ENCODE assay signal across 25 cellular contexts in the genomic region with DNA sequence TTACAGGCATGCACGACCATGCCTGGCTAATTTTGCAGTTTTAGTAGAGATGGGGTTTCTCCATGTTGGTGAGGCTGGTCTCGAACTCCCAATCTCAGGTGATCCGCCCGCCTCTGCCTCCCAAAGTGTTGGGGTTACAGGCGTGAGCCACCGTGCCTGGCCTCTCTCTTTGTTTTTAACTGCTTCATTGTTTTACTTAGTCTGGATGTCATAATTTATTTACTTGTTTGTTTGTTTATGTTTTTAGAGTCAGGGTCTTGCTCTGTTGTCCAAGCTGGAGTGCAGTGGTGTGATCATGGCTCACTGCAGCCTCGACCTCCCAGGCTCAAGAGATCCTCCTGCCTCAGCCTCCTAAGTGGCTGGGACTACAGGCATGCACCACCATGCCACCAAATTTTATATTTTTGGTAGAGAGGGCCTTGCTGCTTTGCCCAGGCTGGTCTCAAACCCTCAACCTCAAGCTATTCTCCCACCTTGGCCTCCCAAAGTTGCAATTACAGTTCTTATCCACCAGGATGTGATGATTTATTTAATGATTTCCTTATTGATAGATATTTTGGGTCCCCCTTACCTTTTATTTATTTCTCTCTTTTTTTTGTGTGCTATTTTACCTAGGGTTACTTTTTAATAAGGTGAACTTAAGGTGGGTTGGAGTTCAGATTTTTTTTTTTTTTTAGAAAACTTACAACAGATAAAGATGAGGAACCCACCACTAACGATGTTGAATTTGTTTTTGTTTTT. TPM values are rescaled to one million over a fixed set of nuclear protein-coding genes. Genes with fewer than 3 reads are reported as not detected.
DNase-seq lines count a peak whose midpoint lies in the region; ATAC-seq, FAIRE-seq and TF ChIP-seq lines count a peak whose summit lies in the region.
"Had no signal": no experiment of that assay in that cellular context is flagged by ENCODE, and none has a peak within 500 bp of the region (broad histone marks: within the 10 kb centered on the region; RNA-seq: fewer than 3 reads in every experiment).

No MANE protein-coding gene starts in this region.

- H3K27ac Mint-ChIP-seq in CD4-positive, alpha-beta memory T cell = peak overlapping the region in 1 of 7 donors; percentile 52
- H3K27ac Mint-ChIP-seq: B cell had no signal

- no peaks in the 10 kb centered on the region for H4K20me1 ChIP-seq in BLaER1 treated with 17β-estradiol and CSF1 and Interleukin-3, amounts not matched to agents 10 nM and 100 nM
- H4K20me1 ChIP-seq in H1 (replicated peaks in 1 of 2; ENCODE audit: control insufficient read depth in 1 of 2, insufficient read depth in 2 of 2, low read length in 2 of 2) = no peaks in the 10 kb centered on the region

- no peak for TF ChIP-seq RAD21 in H1 (IDR thresholded peaks at IDR 0.05 in 1 of 2, conservative IDR thresholded peaks at IDR 0.05 in 1 of 2; ENCODE audit: low read depth in 2 of 2, low read length in 2 of 2)

- H3K9me3 Mint-ChIP-seq in CD4-positive, alpha-beta memory T cell = no peaks in the 10 kb centered on the region
- H3K9me3 Mint-ChIP-seq: activated CD4-positive, alpha-beta T cell treated with anti-CD3 and anti-CD28 coated beads, Interleukin-2, amount 10 ng/mL, durations not matched to agents 24 days and 14 days; activated T-cell treated with anti-CD3 and anti-CD28 coated beads, Interleukin-2, amount 50 U/mL, for 4 hours had no signal

- H3K56ac ChIP-seq in H1 (replicated peaks; ENCODE audit: insufficient read length, low read depth, low read length) = no peak overlapping the region

- TF ChIP-seq CTCF in H1 (IDR thresholded peaks at IDR 0.05; ENCODE audit: control extremely low read depth in 1 of 3, insufficient read depth in 1 of 3, low read depth in 1 of 3, low read length in 3 of 3) (peak in 1 of 3 experiments; percentile 4; a peak in 1 of 4 replicates), coronary artery (IDR thresholded peaks at IDR 0.05) (no peak)

- POLR2A ChIA-PET in H1 (lab: Charles Lee; ENCODE audit: partially characterized antibody) = interaction anchor here (0.8 to 2.0 kb wide), 7 partner anchors 11 to 97 kb away, joined by 3 to 6 read pairs (median 4); a partner anchor contains a TSS
- POLR2A ChIA-PET in CD4-positive, alpha-beta memory T cell (lab: Charles Lee; ENCODE audit: partially characterized antibody) = no interaction called here

- H3K9ac ChIP-seq in BLaER1 treated with 17β-estradiol and CSF1 and Interleukin-3, amounts not matched to agents 10 nM and 100 nM = 0 out of 22 replicates have a peak overlapping the region, but pooled peaks of 1 of the 11 experiments have one; percentile 30
- H3K9ac ChIP-seq in HUES6 (ENCODE audit: low read length) (no peak overlapping the region), H1 (replicated peaks in 1 of 4; ENCODE audit: extremely low read depth in 1 of 4, low read depth in 3 of 4, low read length in 3 of 4) (no peak overlapping the region), mesenchymal stem cell (ENCODE audit: low read length) (no peak overlapping the region)

- no peak overlapping the region for H3K4me3 Mint-ChIP-seq in CD4-positive, alpha-beta memory T cell
- H3K4me3 Mint-ChIP-seq: activated CD4-positive, alpha-beta T cell treated with anti-CD3 and anti-CD28 coated beads, Interleukin-2, amount 10 ng/mL, durations not matched to agents 24 days and 14 days; activated T-cell treated with anti-CD3 and anti-CD28 coated beads, Interleukin-2, amount 50 U/mL, for 4 hours; B cell had no signal

- DNase-seq in H1 (ENCODE audit: low read depth in 1 of 2, low spot score in 2 of 2) = no peak
- DNase-seq in coronary artery (ENCODE audit: low spot score) = no peak
- DNase-seq in mesenchymal stem cell = no peak
- DNase-seq in CD4-positive, alpha-beta memory T cell = no peak
- DNase-seq: activated CD4-positive, alpha-beta T cell treated with anti-CD3 and anti-CD28 coated beads, Interleukin-2, amount 10 ng/mL, durations not matched to agents 24 days and 14 days; activated naive CD4-positive, alpha-beta T cell; activated T-cell treated with anti-CD3 and anti-CD28 coated beads, Interleukin-2, amount 50 U/mL, for 4 hours; Caco-2; left ventricle myocardium superior; MG63; NCI-H1436; stimulated activated CD4-positive, alpha-beta T cell treated with anti-CD3 and anti-CD28 coated beads, Interleukin-1b, Interleukin-23, amount 100 ng/mL, for 48 hours; substantia nigra; T-helper 1 cell had no signal

- H3K79me1 ChIP-seq in H1 (ENCODE audit: low read depth, low read length) (no peaks in the 10 kb centered on the region), mesenchymal stem cell (replicated peaks; ENCODE audit: low read length, poor library complexity, severe bottlenecking) (no peaks in the 10 kb centered on the region)

- H3K23ac ChIP-seq in H1 (ENCODE audit: insufficient read length) (no peak overlapping the region), mesenchymal stem cell (ENCODE audit: low read length in 2 of 2) (no peak overlapping the region)

- ATAC-seq in HG03095 (IDR thresholded peaks at IDR 0.05; ENCODE audit: unreplicated experiment) = no peak
- ATAC-seq: A549; activated T-cell treated with anti-CD3 and anti-CD28 coated beads, Interleukin-2, amount 50 U/mL, for 4 hours; left ventricle myocardium superior had no signal

- no peak for FAIRE-seq in H1 (lab: Jason Lieb, UNC)
- FAIRE-seq: A549, bronchial epithelial cell, endometrium, islet of Langerhans had no signal

- no peak overlapping the region for H3K4me3 ChIP-seq in BLaER1 treated with 17β-estradiol and CSF1 and Interleukin-3, amounts not matched to agents 10 nM and 100 nM
- H3K4me3 ChIP-seq in HUES6 (ENCODE audit: low read depth, low read length) (no peak overlapping the region), H1 (ENCODE audit: extremely low read depth in 1 of 4, insufficient read depth in 2 of 4, low read depth in 3 of 4, low read length in 4 of 4) (no peak overlapping the region), neuron (ENCODE audit: low read length) (no peak overlapping the region), coronary artery (no peak overlapping the region), mesenchymal stem cell (ENCODE audit: insufficient read depth in 1 of 2, low read depth in 1 of 2, low read length in 2 of 2) (no peak overlapping the region)
- no peak overlapping the region for H3K4me3 ChIP-seq in CD4-positive, alpha-beta memory T cell (ENCODE audit: low read length in 2 of 2)
- H3K4me3 ChIP-seq: A549, MG63 had no signal

- H3K18ac ChIP-seq in H1 (ENCODE audit: extremely low read depth, low read length) = no peak overlapping the region
- H3K18ac ChIP-seq in mesenchymal stem cell (ENCODE audit: low read depth in 1 of 2, low read length in 2 of 2) = no peak overlapping the region

- H3K4me1 Mint-ChIP-seq in CD4-positive, alpha-beta memory T cell = peaks cover 4 to 18% (median 8%) of the 10 kb centered on the region in 4 donors

- CTCF ChIA-PET in H1 (lab: Charles Lee; ENCODE audit: partially characterized antibody) = interaction anchor here (0.6 to 5.7 kb wide), 20 partner anchors 7 to 215 kb away, joined by 3 to 24 read pairs (median 4); no protein-coding TSS in a partner anchor
- CTCF ChIA-PET in CD4-positive, alpha-beta memory T cell (lab: Charles Lee; ENCODE audit: partially characterized antibody) = no interaction called here

- H4K91ac ChIP-seq in H1 (replicated peaks; ENCODE audit: insufficient read length, low read length) (no peak overlapping the region), mesenchymal stem cell (ENCODE audit: low read length) (no peak overlapping the region)

- TF ChIP-seq EP300 in H1 (IDR thresholded peaks at IDR 0.05; ENCODE audit: borderline replicate concordance in 1 of 2, low read depth in 2 of 2, low read length in 2 of 2) = no peak

- H3K14ac ChIP-seq in H1 (ENCODE audit: insufficient read length) = no peak overlapping the region
- no peak overlapping the region for H3K14ac ChIP-seq in mesenchymal stem cell (ENCODE audit: low read length in 2 of 2)

- H2BK5ac ChIP-seq in H1 (ENCODE audit: low read depth, low read length) (peak overlapping the region; percentile 52; the same call in 1 of the 2 replicates), mesenchymal stem cell (ENCODE audit: low read depth, low read length, poor library complexity, severe bottlenecking) (no peak overlapping the region)

- H3K4me1 ChIP-seq in BLaER1 treated with 17β-estradiol and CSF1 and Interleukin-3, amounts not matched to agents 10 nM and 100 nM = peaks cover 22 to 55% (median 52%) of the 10 kb centered on the region in 10 experiments
- peaks cover 50% of the 10 kb centered on the region for H3K4me1 ChIP-seq in HUES6 (ENCODE audit: control insufficient read depth, insufficient read depth, low read length)
- peaks cover 18 to 41% (median 24%) of the 10 kb centered on the region in 4 experiments for H3K4me1 ChIP-seq in H1 (replicated peaks in 1 of 4; ENCODE audit: control insufficient read depth in 3 of 4, insufficient read depth in 4 of 4, low read length in 3 of 4)
- H3K4me1 ChIP-seq in neuron (ENCODE audit: insufficient read depth, low read length) = peaks cover 2% of the 10 kb centered on the region
- H3K4me1 ChIP-seq in mesenchymal stem cell (ENCODE audit: control insufficient read depth, insufficient read depth, low read depth, low read length) = peaks cover 13% of the 10 kb centered on the region
- H3K4me1 ChIP-seq in CD4-positive, alpha-beta memory T cell (ENCODE audit: insufficient read depth, low read length) = peaks cover 5% of the 10 kb centered on the region
- H3K4me1 ChIP-seq: A549 had no signal

- H3K4ac ChIP-seq in H1 (replicated peaks; ENCODE audit: insufficient read length, low read depth, low read length) (no peak overlapping the region), mesenchymal stem cell (ENCODE audit: low read depth in 1 of 2, low read length in 2 of 2) (no peak overlapping the region)

- no peak overlapping the region for H2AFZ ChIP-seq in H1 (ENCODE audit: low read length)
- H2AFZ ChIP-seq in neuron (ENCODE audit: low read depth, low read length) = peak overlapping the region; percentile 52
- H2AFZ ChIP-seq in mesenchymal stem cell (ENCODE audit: low read depth, low read length) = no peak overlapping the region

- TF ChIP-seq POLR2A in H1 (IDR thresholded peaks at IDR 0.05; ENCODE audit: control extremely low read depth in 1 of 2, low read depth in 2 of 2, low read length in 2 of 2) = no peak

- no peaks in the 10 kb centered on the region for H3K27me3 ChIP-seq in BLaER1 treated with 17β-estradiol and CSF1 and Interleukin-3, amounts not matched to agents 10 nM and 100 nM
- H3K27me3 ChIP-seq in HUES6 (ENCODE audit: control insufficient read depth, insufficient read depth, low read length) (no peaks in the 10 kb centered on the region), H1 (replicated peaks in 1 of 4; ENCODE audit: control insufficient read depth in 3 of 4, extremely low read depth in 1 of 4, insufficient read depth in 3 of 4, low read length in 3 of 4) (no peaks in the 10 kb centered on the region), neuron (ENCODE audit: insufficient read depth, low read length) (no peaks in the 10 kb centered on the region), mesenchymal stem cell (ENCODE audit: control insufficient read depth in 1 of 2, insufficient read depth in 1 of 2, low read length in 2 of 2) (peaks cover 0 to 17% of the 10 kb centered on the region in 2 experiments)
- no peaks in the 10 kb centered on the region for H3K27me3 ChIP-seq in CD4-positive, alpha-beta memory T cell (ENCODE audit: insufficient read depth, low read length)
- H3K27me3 ChIP-seq: MG63 had no signal

- peak overlapping the region in 9 of 11 experiments; percentile 52 to 74 (median 65); a peak in 15 of 22 replicates for H3K4me2 ChIP-seq in BLaER1 treated with 17β-estradiol and CSF1 and Interleukin-3, amounts not matched to agents 10 nM and 100 nM
- H3K4me2 ChIP-seq in H1 (ENCODE audit: insufficient read depth in 1 of 2, low read depth in 2 of 2, low read length in 2 of 2) = no peak overlapping the region
- no peak overlapping the region for H3K4me2 ChIP-seq in mesenchymal stem cell (ENCODE audit: low read length, poor library complexity, severe bottlenecking)
- H3K4me2 ChIP-seq: A549 had no signal

- H3K27me3 Mint-ChIP-seq in CD4-positive, alpha-beta memory T cell = no peaks in the 10 kb centered on the region
- H3K27me3 Mint-ChIP-seq: B cell had no signal

- no peaks in the 10 kb centered on the region; the same call in none of the 2 replicates for H3K23me2 ChIP-seq in H1 (ENCODE audit: low read depth, low read length)

- H2BK12ac ChIP-seq in H1 (ENCODE audit: low read depth, low read length) (peak overlapping the region; percentile 72; the same call in 1 of the 2 replicates), mesenchymal stem cell (ENCODE audit: low read length in 2 of 2) (no peak overlapping the region)

- no peak overlapping the region for H2BK120ac ChIP-seq in H1 (replicated peaks; ENCODE audit: low read depth, low read length)
- H2BK120ac ChIP-seq in mesenchymal stem cell (ENCODE audit: low read depth, low read length) = no peak overlapping the region

- intact Hi-C loops in CD4-positive, alpha-beta memory T cell (cut with micrococcal nuclease) = no loop called here

- WGBS in H1 (ENCODE audit: extremely low coverage in 1 of 2, insufficient coverage in 1 of 2, insufficient read length in 1 of 2, insufficient replicate concordance in 2 of 2, low coverage in 1 of 2, low lambda C conversion rate in 2 of 2, missing lambda C conversion rate in 1 of 2), 2 experiments = 96% methylated on average over 8 of the region's 8 CpGs; no CpG with 5 or more reads in 1 of the 2 experiments
- WGBS in mesenchymal stem cell = 86% methylated on average over 7 of the region's 8 CpGs

- H2AK5ac ChIP-seq in H1 (ENCODE audit: low read depth, low read length) (no peak overlapping the region), mesenchymal stem cell (ENCODE audit: low read length, severe bottlenecking) (no peak overlapping the region)

- H4K5ac ChIP-seq in H1 (ENCODE audit: insufficient read length, low read depth, low read length) = no peak overlapping the region

- H3K9me3 ChIP-seq in BLaER1 treated with 17β-estradiol and CSF1 and Interleukin-3, amounts not matched to agents 10 nM and 100 nM (replicated peaks in 1 of 11) = no peaks in the 10 kb centered on the region
- H3K9me3 ChIP-seq in HUES6 (ENCODE audit: control insufficient read depth, insufficient read depth, low read depth, low read length) (no peaks in the 10 kb centered on the region), H1 (ENCODE audit: insufficient read depth in 2 of 2, low read depth in 1 of 2, low read length in 1 of 2) (no peaks in the 10 kb centered on the region), neuron (ENCODE audit: low read length) (no peaks in the 10 kb centered on the region), mesenchymal stem cell (ENCODE audit: control insufficient read depth, low read length) (no peaks in the 10 kb centered on the region)
- no peaks in the 10 kb centered on the region for H3K9me3 ChIP-seq in CD4-positive, alpha-beta memory T cell (ENCODE audit: control insufficient read depth in 1 of 2, low read length in 2 of 2)
- H3K9me3 ChIP-seq: A549, Caco-2, MG63 had no signal

- H3K79me2 ChIP-seq in H1 (ENCODE audit: control insufficient read depth in 1 of 2, insufficient read depth in 2 of 2, low read length in 2 of 2) = no peaks in the 10 kb centered on the region

- H3K36me3 Mint-ChIP-seq in CD4-positive, alpha-beta memory T cell = no peaks in the 10 kb centered on the region

- H2BK15ac ChIP-seq in H1 (ENCODE audit: low read length) (no peak overlapping the region), mesenchymal stem cell (ENCODE audit: low read depth, poor library complexity, severe bottlenecking) (no peak overlapping the region)

- no peaks in the 10 kb centered on the region for H3K36me3 ChIP-seq in BLaER1 treated with 17β-estradiol and CSF1 and Interleukin-3, amounts not matched to agents 10 nM and 100 nM
- H3K36me3 ChIP-seq in HUES6 (ENCODE audit: control insufficient read depth, insufficient read depth, low read length) (no peaks in the 10 kb centered on the region), H1 (ENCODE audit: control insufficient read depth in 2 of 4, insufficient read depth in 4 of 4, low read length in 3 of 4) (no peaks in the 10 kb centered on the region), neuron (ENCODE audit: insufficient read depth, low read length) (no peaks in the 10 kb centered on the region), mesenchymal stem cell (ENCODE audit: control insufficient read depth in 1 of 2, insufficient read depth in 2 of 2, low read depth in 1 of 2, low read length in 2 of 2) (no peaks in the 10 kb centered on the region)
- no peaks in the 10 kb centered on the region for H3K36me3 ChIP-seq in CD4-positive, alpha-beta memory T cell (ENCODE audit: insufficient read depth, low read length)
- H3K36me3 ChIP-seq: MG63 had no signal

- H3K27ac ChIP-seq in BLaER1 treated with 17β-estradiol and CSF1 and Interleukin-3, amounts not matched to agents 10 nM and 100 nM = peak overlapping the region in 2 of 11 experiments; percentile 23 to 52; a peak in 2 of 22 replicates
- H3K27ac ChIP-seq in HUES6 (ENCODE audit: low read depth, low read length) (0 out of 2 replicates have a peak overlapping the region, but pooled peaks have one; percentile 42), H1 (ENCODE audit: low read depth, low read length) (no peak overlapping the region), coronary artery (no peak overlapping the region), mesenchymal stem cell (ENCODE audit: low read length, poor library complexity, severe bottlenecking) (no peak overlapping the region)
- H3K27ac ChIP-seq in CD4-positive, alpha-beta memory T cell (ENCODE audit: low read depth, low read length) = no peak overlapping the region
- H3K27ac ChIP-seq: A549 had no signal

- peak overlapping the region; percentile 80; the same call in 1 of the 2 replicates for H2BK20ac ChIP-seq in H1 (ENCODE audit: low read length)

- H4K8ac ChIP-seq in H1 (ENCODE audit: extremely low read depth, insufficient read depth, low read length) = no peak overlapping the region
- H4K8ac ChIP-seq in mesenchymal stem cell (ENCODE audit: low read length) = no peak overlapping the region

RNA-seq across cellular contexts. Expression of a gene that starts 52.6 kb away (rescaled TPM):
- total RNA-seq in H1 (2021; fragmentation: NEBNext Ultra II Directional; extraction: Animal tissue kit (Norgen Biotek cat#: 25700)) = 31.5 and 35.6 TPM in 2 replicates
- 42.2 and 47.9 TPM in 2 replicates for polyA plus RNA-seq in H1 (2011; rRNA removed)
- polyA plus RNA-seq in H1 (2011; cell fraction: cytosol; rRNA removed) = 21.6 TPM
- 29.1 TPM for polyA plus RNA-seq in H1 (2011; cell fraction: nucleus; rRNA removed)
- polyA plus RNA-seq in H1 (2012, experiment 1 of 2) = 26.6 to 35.8 TPM (median 31.6 TPM) in 4 replicates
- polyA plus RNA-seq in H1 (2012, experiment 2 of 2) = 26.0 TPM
- polyA plus RNA-seq in H1 (2013, experiment 1 of 2) = 23.4 TPM
- polyA plus RNA-seq in H1 (2013, experiment 2 of 2) = 23.6 TPM
- 27.1 and 28.3 TPM in 2 replicates for polyA minus RNA-seq in H1 (2011; rRNA and poly(A)+ RNA removed)
- 15.7 TPM for polyA minus RNA-seq in H1 (2011; cell fraction: cytosol; rRNA and poly(A)+ RNA removed)
- 14.6 TPM for polyA minus RNA-seq in H1 (2011; cell fraction: nucleus; rRNA and poly(A)+ RNA removed)
- 11.1 TPM for polyA plus RNA-seq in mesenchymal stem cell (2013, experiment 1 of 2)
- 11.8 TPM for polyA plus RNA-seq in mesenchymal stem cell (2013, experiment 2 of 2)
- total RNA-seq in CD4-positive, alpha-beta memory T cell = 100 to 1,000 TPM; 133 to 147 TPM
- polyA plus RNA-seq in CD4-positive, alpha-beta memory T cell = 10 to 100 TPM; 67.3 to 77.1 TPM
- total RNA-seq: Caco-2, Daoy, SK-MEL-5 had no signal

Comparison
In these comparisons a context has a peak if more than half of its experiments do, and no peak if none do; other contexts are left out.
1. H3K4me2 ChIP-seq: peak in BLaER1 treated with 17β-estradiol and CSF1 and Interleukin-3, amounts not matched to agents 10 nM and 100 nM (9 of 11); none in H1 (0 of 2) and mesenchymal stem cell (single experiment).